Comparison of ENCODE assay signal across 9 cellular contexts in genomic region chr2:39099820-39100728, GRCh38. TPM values are rescaled to one million over a fixed set of nuclear protein-coding genes. Genes with fewer than 3 reads are reported as not detected.
DNase-seq lines count a peak whose midpoint lies in the region; ATAC-seq and TF ChIP-seq lines count a peak whose summit lies in the region.
"Had no signal": no experiment of that assay in that cellular context is flagged by ENCODE, and none has a peak within 500 bp of the region (broad histone marks: within the 10 kb centered on the region; RNA-seq: fewer than 3 reads in every experiment).

No MANE protein-coding gene starts in this region.

- H3K9me3 Mint-ChIP-seq in chondrocyte (ENCODE audit: low read depth), result no peaks in the 10 kb centered on the region

- peaks cover 10% of the 10 kb centered on the region; the same call in 1 of the 2 replicates for H4K20me1 ChIP-seq in PC-3 (ENCODE audit: low read length)

- H3K36me3 ChIP-seq in PC-3 (ENCODE audit: low read depth, low read length) (no peaks in the 10 kb centered on the region), mucosa of descending colon (ENCODE audit: low read depth) (no peaks in the 10 kb centered on the region)

- DNase-seq in DMS153 (lab: John Stamatoyannopoulos, UW) (peak; percentile 33), DMS153 treated with DMSO at 0.1 percent for 48 hours (lab: John Stamatoyannopoulos, UW; ENCODE audit: unreplicated experiment) (no peak), HCEC 1CT (peak; percentile 49), PC-3 (peak; percentile 46), mucosa of descending colon (no peak), chondrocyte (ENCODE audit: low spot score) (no peak), NOMO-1 treated with DMSO at 0.1 percent for 48 hours (lab: John Stamatoyannopoulos, UW; ENCODE audit: unreplicated experiment) (no peak), HuH-7 (ENCODE audit: low spot score) (no peak)

- no peak overlapping the region for H2AFZ ChIP-seq in PC-3 (ENCODE audit: low read length)

- no peaks in the 10 kb centered on the region for H3K36me3 Mint-ChIP-seq in chondrocyte (ENCODE audit: low read depth)

- BruUV-seq in PC-3 (replicated peaks; lab: Mats Ljungman, UMichigan), result no TSS peak

- no peaks in the 10 kb centered on the region for H3K9me2 ChIP-seq in PC-3 (replicated peaks; ENCODE audit: low read length)

- H3K4me1 Mint-ChIP-seq in chondrocyte (ENCODE audit: low read depth), result peaks cover 36% of the 10 kb centered on the region

- H3K4me3 ChIP-seq in PC-3 (ENCODE audit: low read length) (no peak overlapping the region), mucosa of descending colon (no peak overlapping the region)

- no peak overlapping the region for H3K4me3 Mint-ChIP-seq in chondrocyte (ENCODE audit: unreplicated experiment)

- POLR2A ChIA-PET in PC-3 (lab: Charles Lee; ENCODE audit: unreplicated experiment), result interaction anchor here (0.6 kb wide), 1 partner anchor 64 kb away, joined by 6 read pairs; no protein-coding TSS in a partner anchor

- H3K4me1 ChIP-seq in PC-3 (ENCODE audit: insufficient read depth, low read length) (peaks cover 9% of the 10 kb centered on the region), mucosa of descending colon (ENCODE audit: low read depth) (peaks cover 13% of the 10 kb centered on the region)

- H3K27ac Mint-ChIP-seq in chondrocyte (ENCODE audit: unreplicated experiment), result no peak overlapping the region

- no peaks in the 10 kb centered on the region for H3F3A ChIP-seq in PC-3 (ENCODE audit: low read length, unreplicated experiment)

- H3K27me3 ChIP-seq in PC-3 (ENCODE audit: low read length), result no peaks in the 10 kb centered on the region

- peak; percentile 50 for ATAC-seq in PC-3
- ATAC-seq in mucosa of descending colon, result peak; percentile 42

- H3K79me2 ChIP-seq in PC-3 (ENCODE audit: low read length), result peaks cover 95% of the 10 kb centered on the region

- CTCF ChIA-PET in PC-3 (lab: Charles Lee), result no interaction called here

- H3K9ac ChIP-seq in PC-3 (ENCODE audit: low read length), result no peak overlapping the region

- no peaks in the 10 kb centered on the region for H3K27me3 Mint-ChIP-seq in chondrocyte (ENCODE audit: low read depth)

- H3K9me3 ChIP-seq in PC-3 (ENCODE audit: low read length) (no peaks in the 10 kb centered on the region), mucosa of descending colon (no peaks in the 10 kb centered on the region)

- no peak overlapping the region for H3K27ac ChIP-seq in PC-3 (ENCODE audit: low read length)
- H3K27ac ChIP-seq: 22Rv1 had no signal

- TF ChIP-seq CTCF in PC-3 (conservative IDR thresholded peaks at IDR 0.05; ENCODE audit: low read depth, low read length), result no peak
- TF ChIP-seq CTCF in mucosa of descending colon (IDR thresholded peaks at IDR 0.05), result no peak
- no peak for TF ChIP-seq CTCF in chondrocyte (IDR thresholded peaks at IDR 0.05)

- no peak overlapping the region for H3K4me2 ChIP-seq in PC-3 (ENCODE audit: low read length)

- intact Hi-C loops in PC-3 (cut with micrococcal nuclease), result no loop called here
- intact Hi-C loops in mucosa of descending colon (cut with DNase I, micrococcal nuclease), result no loop called here

RNA-seq across cellular contexts. Expression of gene SOS1, which starts 20.8 kb away (rescaled TPM):
- total RNA-seq in PC-3 (2014; rRNA removed) (9.7 and 10.5 TPM in 2 replicates), mucosa of descending colon (10 to 100 TPM; 38.8 to 44.2 (median 39.8) TPM), chondrocyte (37.2 to 43.4 TPM (median 40.2 TPM) in 3 replicates)

Comparison
In these comparisons a context has a peak if more than half of its experiments do, and no peak if none do; other contexts are left out.
1. DNase-seq: peak in DMS153 (single experiment), HCEC 1CT (single experiment) and PC-3 (single experiment); none in DMS153 treated with DMSO at 0.1 percent for 48 hours (single experiment), mucosa of descending colon (0 of 3), chondrocyte (single experiment), NOMO-1 treated with DMSO at 0.1 percent for 48 hours (single experiment) and HuH-7 (single experiment).